22 cellular contexts compared by ENCODE assay signal in genomic region chr14:99938896-99939295, GRCh38.
"Had no signal": no experiment of that assay in that cellular context is flagged by ENCODE, and none has a peak within 500 bp of the region (broad histone marks: within the 10 kb centered on the region; RNA-seq: fewer than 3 reads in every experiment).

No MANE protein-coding gene starts in this region.

- DNase-seq: naive thymus-derived CD8-positive, alpha-beta T cell; nephron progenitor cell; nucleus accumbens; pancreas; psoas muscle; right cardiac atrium; sigmoid colon; small intestine; stimulated activated CD4-positive, alpha-beta T cell treated with anti-CD3 and anti-CD28 coated beads, Interleukin-15, amount 100 ng/mL, for 24 hours; stimulated activated CD4-positive, alpha-beta T cell treated with anti-CD3 and anti-CD28 coated beads, Interleukin-2, amount 100 ng/mL, for 24 hours; stimulated activated CD4-positive, alpha-beta T cell treated with anti-CD3 and anti-CD28 coated beads, Interleukin-2, amount 100 ng/mL, for 48 hours; stimulated activated CD4-positive, alpha-beta T cell treated with anti-CD3 and anti-CD28 coated beads, Interleukin-4, amount 100 ng/mL, for 24 hours; stimulated activated naive B cell treated with anti-CD40 and anti-IgM and Interleukin-4, amounts not matched to agents 10 μg/mL and 1 μg/mL and 100 μg/mL, for 72 hours; stimulated activated naive CD4-positive, alpha-beta T cell treated with Interleukin-2 at 50 U/mL for 16 hours; stomach; thyroid gland; trophoblast cell had no signal

- ATAC-seq: naive thymus-derived CD8-positive, alpha-beta T cell; pancreas; psoas muscle; right cardiac atrium; right lobe of liver; stimulated activated effector memory CD8-positive, alpha-beta T cell treated with anti-CD3 and anti-CD28 coated beads, Interleukin-12 subunit alpha, Interleukin-12 subunit beta, amount 100 ng/mL, for 72 hours; stimulated activated naive B cell treated with anti-CD40 and anti-IgM and Interleukin-4, amounts not matched to agents 10 μg/mL and 1 μg/mL and 100 μg/mL, for 72 hours had no signal

- H3K36me3 Mint-ChIP-seq: naive thymus-derived CD8-positive, alpha-beta T cell; stimulated activated effector memory CD8-positive, alpha-beta T cell treated with anti-CD3 and anti-CD28 coated beads, Interleukin-12 subunit alpha, Interleukin-12 subunit beta, amount 100 ng/mL, for 72 hours; stimulated activated naive B cell treated with anti-CD40 and anti-IgM and Interleukin-4, amounts not matched to agents 10 μg/mL and 1 μg/mL and 100 μg/mL, for 72 hours had no signal

- H3K4me3 Mint-ChIP-seq: naive thymus-derived CD8-positive, alpha-beta T cell; nephron progenitor cell; neural crest cell; stimulated activated effector memory CD8-positive, alpha-beta T cell treated with anti-CD3 and anti-CD28 coated beads, Interleukin-12 subunit alpha, Interleukin-12 subunit beta, amount 100 ng/mL, for 72 hours; stimulated activated naive B cell treated with anti-CD40 and anti-IgM and Interleukin-4, amounts not matched to agents 10 μg/mL and 1 μg/mL and 100 μg/mL, for 72 hours; stimulated activated naive CD8-positive, alpha-beta T cell treated with anti-CD3 and anti-CD28 coated beads, Interleukin-15, Interleukin-2, amounts not matched to agents 100 ng/mL and 50 ng/mL, for 24 hours had no signal

- H3K27ac Mint-ChIP-seq: naive thymus-derived CD8-positive, alpha-beta T cell; nephron progenitor cell; progenitor cell of endocrine pancreas; stimulated activated effector memory CD8-positive, alpha-beta T cell treated with anti-CD3 and anti-CD28 coated beads, Interleukin-12 subunit alpha, Interleukin-12 subunit beta, amount 100 ng/mL, for 72 hours; stimulated activated naive B cell treated with anti-CD40 and anti-IgM and Interleukin-4, amounts not matched to agents 10 μg/mL and 1 μg/mL and 100 μg/mL, for 72 hours; stimulated activated naive CD8-positive, alpha-beta T cell treated with anti-CD3 and anti-CD28 coated beads, Interleukin-15, Interleukin-2, amounts not matched to agents 100 ng/mL and 50 ng/mL, for 24 hours had no signal

- H3K27me3 Mint-ChIP-seq: progenitor cell of endocrine pancreas had no signal

- H3K9me3 Mint-ChIP-seq: naive thymus-derived CD8-positive, alpha-beta T cell; nephron progenitor cell; neural crest cell; stimulated activated effector memory CD8-positive, alpha-beta T cell treated with anti-CD3 and anti-CD28 coated beads, Interleukin-12 subunit alpha, Interleukin-12 subunit beta, amount 100 ng/mL, for 72 hours; stimulated activated naive B cell treated with anti-CD40 and anti-IgM and Interleukin-4, amounts not matched to agents 10 μg/mL and 1 μg/mL and 100 μg/mL, for 72 hours; stimulated activated naive CD8-positive, alpha-beta T cell treated with anti-CD3 and anti-CD28 coated beads, Interleukin-15, Interleukin-2, amounts not matched to agents 100 ng/mL and 50 ng/mL, for 24 hours had no signal
